Comparison of ENCODE assay signal across 8 cellular contexts in the genomic region with DNA sequence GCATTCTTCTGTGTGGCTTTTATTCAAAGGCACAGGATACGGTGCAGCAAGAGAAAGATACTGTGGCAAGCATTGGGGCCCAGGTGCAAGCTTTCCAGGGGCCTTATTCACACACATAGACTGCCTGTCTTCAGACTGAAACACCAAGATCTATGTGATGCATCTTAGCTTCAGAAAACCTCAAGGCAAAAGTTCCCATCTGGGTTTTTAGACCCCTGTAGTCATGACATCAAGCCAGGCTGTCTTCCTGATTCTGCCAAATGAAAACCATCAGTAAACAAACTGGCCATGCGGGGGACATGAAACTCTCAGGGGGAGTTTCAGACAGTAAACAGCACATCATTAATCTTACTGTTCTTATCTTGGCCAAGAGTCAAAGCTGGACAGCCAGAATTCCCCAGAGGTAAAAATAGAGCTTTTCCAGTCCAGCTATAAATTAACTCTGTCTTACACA. TPM values are rescaled to one million over a fixed set of nuclear protein-coding genes. Genes with fewer than 3 reads are reported as not detected.
A peak's percentile ranks its signal among the peaks of the same experiment; 100 is the strongest.
DNase-seq lines count a peak whose midpoint lies in the region; ATAC-seq and TF ChIP-seq lines count a peak whose summit lies in the region.

No MANE protein-coding gene starts in this region.

- peaks cover 50% of the 10 kb centered on the region for H3K4me1 Mint-ChIP-seq in activated naive CD4-positive, alpha-beta T cell treated with anti-CD3 and anti-CD28 coated beads for 36 hours (ENCODE audit: low read depth)

- WGBS in ovary, 3 donors, result 21 to 35% (median 23%) methylated on average over 2 of the region's 2 CpGs

- no peaks in the 10 kb centered on the region for H3K27me3 ChIP-seq in tibial artery
- H3K27me3 ChIP-seq in upper lobe of right lung, result no peaks in the 10 kb centered on the region
- H3K27me3 ChIP-seq in ovary, result no peaks in the 10 kb centered on the region

- H3K36me3 ChIP-seq in tibial artery, result peaks cover 0 to 18% (median 0%) of the 10 kb centered on the region in 3 donors
- H3K36me3 ChIP-seq in upper lobe of right lung, result peaks cover 8% of the 10 kb centered on the region
- H3K36me3 ChIP-seq in ovary, result no peaks in the 10 kb centered on the region

- TF ChIP-seq EP300 in ovary (IDR thresholded peaks at IDR 0.05), result no peak

- CTCF ChIA-PET in activated naive CD4-positive, alpha-beta T cell treated with anti-CD3 and anti-CD28 coated beads for 36 hours (lab: Charles Lee), result no interaction called here

- intact Hi-C loops in activated naive CD4-positive, alpha-beta T cell treated with anti-CD3 and anti-CD28 coated beads for 36 hours (cut with micrococcal nuclease), result loop anchor here (10.0 kb wide), 1 partner anchor 669 kb away; a partner anchor contains a TSS
- intact Hi-C loops in tibial artery (cut with DNase I; ENCODE audit: low total_unique reads), result loop anchor here (10.0 kb wide), 1 partner anchor 169 kb away; no protein-coding TSS in a partner anchor
- intact Hi-C loops in upper lobe of right lung (cut with DNase I), result no loop called here
- intact Hi-C loops in ovary (cut with DNase I), result loop anchor here in 2 of 4 donors (5.0 to 10.0 kb wide), 2 partner anchors 151 to 169 kb away; a partner anchor contains a TSS

- H3K4me3 ChIP-seq in tibial artery (no peak overlapping the region), upper lobe of right lung (no peak overlapping the region), ovary (no peak overlapping the region)

- H3K9me3 Mint-ChIP-seq in activated naive CD4-positive, alpha-beta T cell treated with anti-CD3 and anti-CD28 coated beads for 36 hours, result no peaks in the 10 kb centered on the region

- peaks cover 0 to 50% (median 25%) of the 10 kb centered on the region in 4 donors for H3K4me1 ChIP-seq in tibial artery
- peaks cover 12% of the 10 kb centered on the region for H3K4me1 ChIP-seq in upper lobe of right lung
- H3K4me1 ChIP-seq in ovary (ENCODE audit: insufficient read depth), result peaks cover 23% of the 10 kb centered on the region

- H3K9me3 ChIP-seq in tibial artery (no peaks in the 10 kb centered on the region), upper lobe of right lung (no peaks in the 10 kb centered on the region), ovary (no peaks in the 10 kb centered on the region)

- TF ChIP-seq CTCF in tibial artery (IDR thresholded peaks at IDR 0.05) (no peak), upper lobe of right lung (IDR thresholded peaks at IDR 0.05) (no peak), ovary (IDR thresholded peaks at IDR 0.05) (no peak)

- H3K27ac Mint-ChIP-seq in activated naive CD4-positive, alpha-beta T cell treated with anti-CD3 and anti-CD28 coated beads for 36 hours, result peak overlapping the region; percentile 25

- no peaks in the 10 kb centered on the region for H3K27me3 Mint-ChIP-seq in activated naive CD4-positive, alpha-beta T cell treated with anti-CD3 and anti-CD28 coated beads for 36 hours (ENCODE audit: low read depth)

- no peak overlapping the region for H3K4me3 Mint-ChIP-seq in activated naive CD4-positive, alpha-beta T cell treated with anti-CD3 and anti-CD28 coated beads for 36 hours

- peak overlapping the region; percentile 77 to 82 for H3K27ac ChIP-seq in tibial artery
- no peak overlapping the region for H3K27ac ChIP-seq in upper lobe of right lung
- peak overlapping the region in 1 of 2 donors; percentile 55 for H3K27ac ChIP-seq in ovary

- ATAC-seq in HG02970 (IDR thresholded peaks at IDR 0.05; ENCODE audit: low FRiP score, unreplicated experiment), result peak; percentile 33
- ATAC-seq in upper lobe of right lung, result no peak

- TF ChIP-seq POLR2A in ovary (IDR thresholded peaks at IDR 0.05), result no peak

- peak; percentile 26 for DNase-seq in activated naive CD4-positive, alpha-beta T cell treated with anti-CD3 and anti-CD28 coated beads for 36 hours
- DNase-seq in activated naive CD4-positive, alpha-beta T cell treated with anti-CD3 and anti-CD28 coated beads, Interleukin-2, amount 50 U/mL, for 16 hours, result no peak
- peak; percentile 45 for DNase-seq in astrocyte of the hippocampus (ENCODE audit: low read depth, low spot score)
- no peak for DNase-seq in tibial artery
- DNase-seq in upper lobe of right lung, result no peak
- DNase-seq in ovary, result no peak
- no peak for DNase-seq in NCI-H2171 treated with DMSO at 0.1 percent for 48 hours (lab: John Stamatoyannopoulos, UW)

- peaks cover 27% of the 10 kb centered on the region for H3K36me3 Mint-ChIP-seq in activated naive CD4-positive, alpha-beta T cell treated with anti-CD3 and anti-CD28 coated beads for 36 hours (ENCODE audit: low read depth)

RNA-seq across cellular contexts. Expression of a gene that starts 9.8 kb away (rescaled TPM):
- total RNA-seq in activated naive CD4-positive, alpha-beta T cell treated with anti-CD3 and anti-CD28 coated beads for 36 hours, result 1 to 10 TPM; 2.6 to 3.6 TPM
- total RNA-seq in upper lobe of right lung (3.9 TPM), ovary (1 to 10 TPM; 2.0 to 8.1 (median 4.3) TPM)
- polyA plus RNA-seq in ovary, result 1 to 10 TPM; 2.9 to 4.2 TPM

Comparison
In these comparisons a context has a peak if more than half of its experiments do, and no peak if none do; other contexts are left out.
1. DNase-seq: peak in activated naive CD4-positive, alpha-beta T cell treated with anti-CD3 and anti-CD28 coated beads for 36 hours (single experiment) and astrocyte of the hippocampus (single experiment); none in activated naive CD4-positive, alpha-beta T cell treated with anti-CD3 and anti-CD28 coated beads, Interleukin-2, amount 50 U/mL, for 16 hours (single experiment), tibial artery (0 of 2), upper lobe of right lung (single experiment), ovary (0 of 5) and NCI-H2171 treated with DMSO at 0.1 percent for 48 hours (single experiment).